Comparison of ENCODE assay signal across 23 cellular contexts in the genomic region with DNA sequence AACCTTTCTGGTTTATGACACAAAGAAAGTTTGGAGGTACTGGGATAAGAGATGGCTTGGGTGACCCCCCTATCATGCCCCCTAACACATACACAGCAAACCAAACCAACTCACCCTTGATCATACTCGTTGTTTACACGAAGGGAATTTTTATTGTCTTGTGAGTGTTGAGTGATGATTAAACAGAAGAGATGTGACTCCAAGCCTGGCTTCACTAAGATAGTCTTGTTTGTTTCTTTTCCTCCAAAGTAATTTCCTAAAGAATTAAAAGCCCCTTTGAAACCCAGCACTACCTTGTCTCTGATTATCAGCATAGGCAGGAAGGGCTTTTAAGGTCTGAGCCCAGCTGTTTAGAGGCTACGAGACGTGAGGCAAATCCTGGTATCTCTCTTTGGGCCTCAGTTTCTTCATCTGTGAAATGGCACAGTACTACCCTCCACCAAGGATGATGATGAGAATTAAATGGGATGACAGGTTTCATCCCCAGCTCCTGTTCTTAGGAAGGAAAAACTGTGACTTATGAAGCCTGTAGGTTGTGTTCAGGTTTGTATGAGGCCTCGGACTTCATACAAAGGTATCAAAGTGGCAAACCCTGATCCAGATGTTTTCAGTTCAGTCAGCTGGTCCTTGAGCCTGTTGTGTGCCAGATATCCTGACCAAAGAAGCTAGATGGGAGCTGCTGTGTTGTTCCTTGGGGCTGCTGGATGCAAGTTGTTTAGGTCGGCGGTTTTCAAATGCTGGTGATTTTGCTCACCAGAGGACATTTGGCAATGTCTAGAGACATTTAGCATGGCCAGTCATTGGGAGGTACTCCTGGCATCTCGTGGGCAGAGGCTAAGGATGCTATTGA. TPM values are rescaled to one million over a fixed set of nuclear protein-coding genes. Genes with fewer than 3 reads are reported as not detected.
DNase-seq lines count a peak whose midpoint lies in the region; FAIRE-seq and TF ChIP-seq lines count a peak whose summit lies in the region.
"Had no signal": no experiment of that assay in that cellular context is flagged by ENCODE, and none has a peak within 500 bp of the region (broad histone marks: within the 10 kb centered on the region; RNA-seq: fewer than 3 reads in every experiment).

No MANE protein-coding gene starts in this region.

- TF ChIP-seq POLR2A in H1 (IDR thresholded peaks at IDR 0.05; ENCODE audit: control extremely low read depth in 1 of 2, low read depth in 2 of 2, low read length in 2 of 2) (no peak), prostate gland (IDR thresholded peaks at IDR 0.05) (no peak)

- H3K14ac ChIP-seq in H1 (ENCODE audit: insufficient read length) = no peak overlapping the region

- H4K20me1 ChIP-seq in BLaER1 (peaks cover 100% of the 10 kb centered on the region), H1 (replicated peaks in 1 of 2; ENCODE audit: control insufficient read depth in 1 of 2, insufficient read depth in 2 of 2, low read length in 2 of 2) (peaks cover 39 to 44% of the 10 kb centered on the region in 2 experiments)

- no peaks in the 10 kb centered on the region for H3K23me2 ChIP-seq in H1 (ENCODE audit: low read depth, low read length)

- no peak overlapping the region for H3K56ac ChIP-seq in H1 (replicated peaks; ENCODE audit: insufficient read length, low read depth, low read length)

- no peaks in the 10 kb centered on the region; the same call in 1 of the 2 replicates for H3K9me3 ChIP-seq in BLaER1
- no peaks in the 10 kb centered on the region for H3K9me3 ChIP-seq in H1 (ENCODE audit: insufficient read depth in 2 of 2, low read depth in 1 of 2, low read length in 1 of 2)
- H3K9me3 ChIP-seq in prostate gland = no peaks in the 10 kb centered on the region

- H4K8ac ChIP-seq in H1 (ENCODE audit: extremely low read depth, insufficient read depth, low read length) = no peak overlapping the region

- H3K4me3 ChIP-seq in BLaER1 = no peak overlapping the region
- H3K4me3 ChIP-seq in H1 (ENCODE audit: extremely low read depth in 1 of 4, insufficient read depth in 2 of 4, low read depth in 3 of 4, low read length in 4 of 4) = no peak overlapping the region
- H3K4me3 ChIP-seq in prostate gland = no peak overlapping the region
- no peak overlapping the region for H3K4me3 ChIP-seq in coronary artery

- TF ChIP-seq EP300 in H1 (IDR thresholded peaks at IDR 0.05; ENCODE audit: borderline replicate concordance in 1 of 2, low read depth in 2 of 2, low read length in 2 of 2) = no peak

- H3K27me3 Mint-ChIP-seq in activated CD4-positive, alpha-beta memory T cell treated with anti-CD3 and anti-CD28 coated beads for 36 hours = peaks cover 37% of the 10 kb centered on the region

- no peaks in the 10 kb centered on the region for H3K9me3 Mint-ChIP-seq in activated CD4-positive, alpha-beta memory T cell treated with anti-CD3 and anti-CD28 coated beads for 36 hours
- H3K9me3 Mint-ChIP-seq: activated CD4-positive, alpha-beta T cell treated with anti-CD3 and anti-CD28 coated beads, Interleukin-2, amount 10 ng/mL, durations not matched to agents 24 days and 14 days; CD4-positive, CD25-positive, alpha-beta regulatory T cell; dendritic cell treated with granulocyte-macrophage colony-stimulating factor and Interleukin-4, amounts not matched to agents 40 ng/mL and 50 ng/mL, for 4 days had no signal

- H2BK12ac ChIP-seq in H1 (ENCODE audit: low read depth, low read length) = no peak overlapping the region

- no peak for FAIRE-seq in H1 (lab: Jason Lieb, UNC)
- FAIRE-seq: H54 had no signal

- no peak overlapping the region for H4K91ac ChIP-seq in H1 (replicated peaks; ENCODE audit: insufficient read length, low read length)

- no peak overlapping the region for H3K23ac ChIP-seq in H1 (ENCODE audit: insufficient read length)

- CTCF ChIA-PET in H1 (lab: Charles Lee; ENCODE audit: partially characterized antibody) = interaction anchor here (0.5 to 0.8 kb wide), 3 partner anchors 64 to 138 kb away, joined by 3 read pairs; no protein-coding TSS in a partner anchor
- CTCF ChIA-PET in activated CD4-positive, alpha-beta memory T cell treated with anti-CD3 and anti-CD28 coated beads for 36 hours (lab: Charles Lee) = no interaction called here

- no peak for TF ChIP-seq CTCF in H1 (IDR thresholded peaks at IDR 0.05; ENCODE audit: control extremely low read depth in 1 of 3, insufficient read depth in 1 of 3, low read depth in 1 of 3, low read length in 3 of 3)
- TF ChIP-seq CTCF in prostate gland (IDR thresholded peaks at IDR 0.05) = no peak
- TF ChIP-seq CTCF in coronary artery (IDR thresholded peaks at IDR 0.05) = no peak

- H2BK5ac ChIP-seq in H1 (ENCODE audit: low read depth, low read length) = no peak overlapping the region

- 0 out of 2 replicates have a peak overlapping the region, but pooled peaks have one; percentile 0 for H3K27ac ChIP-seq in BLaER1
- H3K27ac ChIP-seq in H1 (ENCODE audit: low read depth, low read length) = no peak overlapping the region
- H3K27ac ChIP-seq in prostate gland = peak overlapping the region; percentile 46 to 49
- H3K27ac ChIP-seq in coronary artery = peak overlapping the region in 1 of 2 donors; percentile 8
- H3K27ac ChIP-seq: KMS-11, parathyroid adenoma had no signal

- H3K4me1 Mint-ChIP-seq in activated CD4-positive, alpha-beta memory T cell treated with anti-CD3 and anti-CD28 coated beads for 36 hours (ENCODE audit: low read depth) = peaks cover 7% of the 10 kb centered on the region

- peaks cover 39% of the 10 kb centered on the region for H3K4me1 ChIP-seq in BLaER1
- H3K4me1 ChIP-seq in H1 (replicated peaks in 1 of 4; ENCODE audit: control insufficient read depth in 3 of 4, insufficient read depth in 4 of 4, low read length in 3 of 4) = peaks cover 0 to 15% (median 12%) of the 10 kb centered on the region in 4 experiments; a peak in 5 of 7 replicates
- H3K4me1 ChIP-seq in prostate gland (replicated peaks) = peaks cover 5% of the 10 kb centered on the region

- no peak for TF ChIP-seq RAD21 in H1 (IDR thresholded peaks at IDR 0.05 in 1 of 2, conservative IDR thresholded peaks at IDR 0.05 in 1 of 2; ENCODE audit: low read depth in 2 of 2, low read length in 2 of 2)

- H2AFZ ChIP-seq in H1 (ENCODE audit: low read length) = no peak overlapping the region
- H2AFZ ChIP-seq: parathyroid adenoma had no signal

- POLR2A ChIA-PET in H1 (lab: Charles Lee; ENCODE audit: partially characterized antibody) = interaction anchor here (1.1 to 1.7 kb wide), 3 partner anchors 12 to 16 kb away, joined by 3 to 4 read pairs (median 3); no protein-coding TSS in a partner anchor
- POLR2A ChIA-PET in activated CD4-positive, alpha-beta memory T cell treated with anti-CD3 and anti-CD28 coated beads for 36 hours (lab: Charles Lee) = no interaction called here

- H3K4ac ChIP-seq in H1 (replicated peaks; ENCODE audit: insufficient read length, low read depth, low read length) = no peak overlapping the region

- no peak overlapping the region for H3K27ac Mint-ChIP-seq in activated CD4-positive, alpha-beta memory T cell treated with anti-CD3 and anti-CD28 coated beads for 36 hours
- H3K27ac Mint-ChIP-seq: activated CD4-positive, alpha-beta T cell treated with anti-CD3 and anti-CD28 coated beads, Interleukin-2, amount 10 ng/mL, durations not matched to agents 24 days and 14 days; CD4-positive, CD25-positive, alpha-beta regulatory T cell; dendritic cell treated with granulocyte-macrophage colony-stimulating factor and Interleukin-4, amounts not matched to agents 40 ng/mL and 50 ng/mL, for 4 days had no signal

- H4K5ac ChIP-seq in H1 (ENCODE audit: insufficient read length, low read depth, low read length) = no peak overlapping the region

- peak overlapping the region; percentile 67 for H3K4me2 ChIP-seq in BLaER1
- H3K4me2 ChIP-seq in H1 (ENCODE audit: insufficient read depth in 1 of 2, low read depth in 2 of 2, low read length in 2 of 2) = no peak overlapping the region
- H3K4me2 ChIP-seq: KMS-11 had no signal

- H3K9ac ChIP-seq in BLaER1 (0 out of 2 replicates have a peak overlapping the region, but pooled peaks have one; percentile 32), H1 (replicated peaks in 1 of 4; ENCODE audit: extremely low read depth in 1 of 4, low read depth in 3 of 4, low read length in 3 of 4) (no peak overlapping the region)
- H3K9ac ChIP-seq: KMS-11, parathyroid adenoma had no signal

- H2BK15ac ChIP-seq in H1 (ENCODE audit: low read length) = no peak overlapping the region

- H3K36me3 ChIP-seq in BLaER1 (peaks cover 33% of the 10 kb centered on the region), H1 (ENCODE audit: control insufficient read depth in 2 of 4, insufficient read depth in 4 of 4, low read length in 3 of 4) (peaks cover 0 to 16% (median 4%) of the 10 kb centered on the region in 4 experiments; a peak in 3 of 8 replicates), prostate gland (no peaks in the 10 kb centered on the region)

- no peak overlapping the region for H2BK120ac ChIP-seq in H1 (replicated peaks; ENCODE audit: low read depth, low read length)

- no peak overlapping the region for H2AK5ac ChIP-seq in H1 (ENCODE audit: low read depth, low read length)

- intact Hi-C loops in prostate gland (cut with DNase I) = no loop called here
- intact Hi-C loops in activated CD4-positive, alpha-beta memory T cell treated with anti-CD3 and anti-CD28 coated beads for 36 hours (cut with micrococcal nuclease) = no loop called here

- H3K79me2 ChIP-seq in H1 (ENCODE audit: control insufficient read depth in 1 of 2, insufficient read depth in 2 of 2, low read length in 2 of 2) = peaks cover 42 to 100% of the 10 kb centered on the region in 2 experiments

- H3K36me3 Mint-ChIP-seq in activated CD4-positive, alpha-beta memory T cell treated with anti-CD3 and anti-CD28 coated beads for 36 hours = no peaks in the 10 kb centered on the region
- H3K36me3 Mint-ChIP-seq: CD4-positive, CD25-positive, alpha-beta regulatory T cell had no signal

- peaks cover 41% of the 10 kb centered on the region for H3K79me1 ChIP-seq in H1 (ENCODE audit: low read depth, low read length)

- H3K4me3 Mint-ChIP-seq in activated CD4-positive, alpha-beta memory T cell treated with anti-CD3 and anti-CD28 coated beads for 36 hours = no peak overlapping the region
- H3K4me3 Mint-ChIP-seq: activated CD4-positive, alpha-beta T cell treated with anti-CD3 and anti-CD28 coated beads, Interleukin-2, amount 10 ng/mL, durations not matched to agents 24 days and 14 days; CD4-positive, CD25-positive, alpha-beta regulatory T cell; dendritic cell treated with granulocyte-macrophage colony-stimulating factor and Interleukin-4, amounts not matched to agents 40 ng/mL and 50 ng/mL, for 4 days had no signal

- H2BK20ac ChIP-seq in H1 (ENCODE audit: low read length) = no peak overlapping the region

- H3K18ac ChIP-seq in H1 (ENCODE audit: extremely low read depth, low read length) = no peak overlapping the region

- WGBS in H1 (ENCODE audit: extremely low coverage in 1 of 2, insufficient coverage in 1 of 2, insufficient read length in 1 of 2, insufficient replicate concordance in 2 of 2, low coverage in 1 of 2, low lambda C conversion rate in 2 of 2, missing lambda C conversion rate in 1 of 2), 2 experiments = 90% methylated on average over 8 of the region's 8 CpGs; no CpG with 5 or more reads in 1 of the 2 experiments
- WGBS in prostate gland = 63% methylated on average over 8 of the region's 8 CpGs

- DNase-seq in M059J (ENCODE audit: low read depth) (peak; percentile 14), H1 (ENCODE audit: low read depth in 1 of 2, low spot score in 2 of 2) (no peak), prostate gland (ENCODE audit: low spot score) (no peak), GDM1 (lab: John Stamatoyannopoulos, UW) (no peak), coronary artery (ENCODE audit: low spot score) (no peak), OCI-M2 (lab: John Stamatoyannopoulos, UW; ENCODE audit: unreplicated experiment) (no peak)
- DNase-seq in activated CD4-positive, alpha-beta memory T cell treated with anti-CD3 and anti-CD28 coated beads for 36 hours = no peak
- DNase-seq: activated CD4-positive, alpha-beta T cell treated with anti-CD3 and anti-CD28 coated beads, Interleukin-2, amount 10 ng/mL, durations not matched to agents 24 days and 14 days; activated naive CD4-positive, alpha-beta T cell treated with Interleukin-2 at 50 U/mL for 16 hours; activated T-cell treated with anti-CD3 and anti-CD28 coated beads for 4 hours; aorta; CD4-positive, CD25-positive, alpha-beta regulatory T cell; DMS79 treated with DMSO at 0.1 percent for 48 hours; NCI-H1092; NCI-H2081 treated with DMSO at 0.1 percent for 48 hours; NCI-H510A; stimulated activated CD4-positive, alpha-beta T cell treated with anti-CD3 and anti-CD28 coated beads, Interleukin-4, amount 100 ng/mL, for 24 hours; SW 1271 had no signal

- H3K27me3 ChIP-seq in BLaER1 = no peaks in the 10 kb centered on the region
- H3K27me3 ChIP-seq in H1 (replicated peaks in 1 of 4; ENCODE audit: control insufficient read depth in 3 of 4, extremely low read depth in 1 of 4, insufficient read depth in 3 of 4, low read length in 3 of 4) = no peaks in the 10 kb centered on the region
- no peaks in the 10 kb centered on the region for H3K27me3 ChIP-seq in prostate gland (replicated peaks; ENCODE audit: insufficient read depth)

RNA-seq across cellular contexts. Expression of a gene that starts 51.8 kb away (rescaled TPM):
- 0.34 and 2.6 TPM in 2 replicates for total RNA-seq in M059J (2014; rRNA removed; shearing (Covaris generic))
- total RNA-seq in H1 (2021; fragmentation: NEBNext Ultra II Directional; extraction: Animal tissue kit (Norgen Biotek cat#: 25700)) = 63.7 and 67.3 TPM in 2 replicates
- 33.9 and 52.6 TPM in 2 replicates for polyA plus RNA-seq in H1 (2011; rRNA removed)
- polyA plus RNA-seq in H1 (2011; cell fraction: cytosol; rRNA removed) = 15.1 TPM
- 89.0 TPM for polyA plus RNA-seq in H1 (2011; cell fraction: nucleus; rRNA removed)
- 60.9 to 109 TPM (median 93.0 TPM) in 4 replicates for polyA plus RNA-seq in H1 (2012, experiment 1 of 2)
- 26.5 TPM for polyA plus RNA-seq in H1 (2012, experiment 2 of 2)
- polyA plus RNA-seq in H1 (2013, experiment 1 of 2) = 79.6 TPM
- polyA plus RNA-seq in H1 (2013, experiment 2 of 2) = 75.5 TPM
- 33.9 and 38.1 TPM in 2 replicates for polyA minus RNA-seq in H1 (2011; rRNA and poly(A)+ RNA removed)
- 58.9 TPM for polyA minus RNA-seq in H1 (2011; cell fraction: cytosol; rRNA and poly(A)+ RNA removed)
- 106 TPM for polyA minus RNA-seq in H1 (2011; cell fraction: nucleus; rRNA and poly(A)+ RNA removed)
- 10 to 100 TPM in 1 of 2 donors, 1 to 10 TPM in 1; 9.8 to 29.8 TPM for total RNA-seq in prostate gland
- 1 to 10 TPM in 1 of 2 experiments, under 1 TPM in 1; 0.71 to 1.5 TPM for total RNA-seq in activated CD4-positive, alpha-beta memory T cell treated with anti-CD3 and anti-CD28 coated beads for 36 hours
